Comparison of ENCODE assay signal across 12 cellular contexts in genomic region chr3:101868534-101869464, GRCh38. TPM values are rescaled to one million over a fixed set of nuclear protein-coding genes. Genes with fewer than 3 reads are reported as not detected.
DNase-seq lines count a peak whose midpoint lies in the region; ATAC-seq, FAIRE-seq and TF ChIP-seq lines count a peak whose summit lies in the region.
"Had no signal": no experiment of that assay in that cellular context is flagged by ENCODE, and none has a peak within 500 bp of the region (broad histone marks: within the 10 kb centered on the region; RNA-seq: fewer than 3 reads in every experiment).

No MANE protein-coding gene starts in this region.

- intact Hi-C loops in Caco-2 (cut with micrococcal nuclease; ENCODE audit: unreplicated experiment), result no loop called here
- intact Hi-C loops in endothelial cell of umbilical vein (cut with micrococcal nuclease), result no loop called here

- ATAC-seq in memory B cell (ENCODE audit: low read depth), result peak; percentile 60
- ATAC-seq in GM18505 (IDR thresholded peaks at IDR 0.05; ENCODE audit: unreplicated experiment), result no peak
- ATAC-seq in GM21447 (IDR thresholded peaks at IDR 0.05; ENCODE audit: unreplicated experiment), result no peak
- no peak for ATAC-seq in HG03439 (IDR thresholded peaks at IDR 0.05; ENCODE audit: unreplicated experiment)
- no peak for ATAC-seq in GM21529 (IDR thresholded peaks at IDR 0.05; ENCODE audit: unreplicated experiment)
- ATAC-seq: WTC11 had no signal

- peaks cover 26% of the 10 kb centered on the region for H3K4me1 ChIP-seq in Caco-2
- H3K4me1 ChIP-seq in endothelial cell of umbilical vein (ENCODE audit: control insufficient read depth, extremely low read depth, insufficient read depth, low read length), result peaks cover 21% of the 10 kb centered on the region

- H3K4me2 ChIP-seq in endothelial cell of umbilical vein (ENCODE audit: insufficient read depth, low read length), result peak overlapping the region; percentile 30

- no peaks in the 10 kb centered on the region for H4K20me1 ChIP-seq in endothelial cell of umbilical vein (replicated peaks; ENCODE audit: control insufficient read depth, extremely low read depth, insufficient read depth, low read length)

- H3K27me3 ChIP-seq in Caco-2 (replicated peaks; ENCODE audit: control insufficient read depth, insufficient read depth, low read length) (no peaks in the 10 kb centered on the region), endothelial cell of umbilical vein (ENCODE audit: control insufficient read depth in 2 of 2, insufficient read depth in 2 of 2, low read length in 2 of 2) (no peaks in the 10 kb centered on the region)
- H3K27me3 ChIP-seq: BLaER1 treated with 17β-estradiol and CSF1 and Interleukin-3, amounts not matched to agents 10 nM and 100 nM had no signal

- TF ChIP-seq CTCF in Caco-2 (IDR thresholded peaks at IDR 0.05; ENCODE audit: insufficient read depth in 1 of 2, low read depth in 1 of 2, low read length in 1 of 2, severe bottlenecking in 1 of 2, unreplicated experiment in 1 of 2), result no peak
- TF ChIP-seq CTCF in endothelial cell of umbilical vein (IDR thresholded peaks at IDR 0.05; ENCODE audit: extremely low read depth in 1 of 2, insufficient read depth in 1 of 2, low read depth in 1 of 2, low read length in 2 of 2), result no peak

- FAIRE-seq in endothelial cell of umbilical vein (lab: Jason Lieb, UNC), result peak; percentile 87

- H3K9me3 ChIP-seq in Caco-2 (no peaks in the 10 kb centered on the region), endothelial cell of umbilical vein (replicated peaks; ENCODE audit: control insufficient read depth, insufficient read depth, low read length) (no peaks in the 10 kb centered on the region)

- CTCF ChIA-PET in Caco-2 (lab: Charles Lee) (interaction anchor here (0.6 kb wide), 1 partner anchor 357 kb away, joined by 3 read pairs; no protein-coding TSS in a partner anchor), endothelial cell of umbilical vein (lab: Charles Lee) (interaction anchor here (1.1 to 3.4 kb wide), 4 partner anchors 9 to 360 kb away, joined by 3 to 15 read pairs (median 7); no protein-coding TSS in a partner anchor)

- H3K4me1 Mint-ChIP-seq in Caco-2 (ENCODE audit: low read depth, unreplicated experiment) (peaks cover 10% of the 10 kb centered on the region), memory B cell (peaks cover 16% of the 10 kb centered on the region)

- H3K27ac Mint-ChIP-seq in Caco-2 (ENCODE audit: unreplicated experiment), result no peak overlapping the region
- H3K27ac Mint-ChIP-seq in memory B cell, result no peak overlapping the region
- H3K27ac Mint-ChIP-seq: WTC11 had no signal

- no TSS peak for BruUV-seq in Caco-2 (replicated peaks; lab: Mats Ljungman, UMichigan)
- BruUV-seq in endothelial cell of umbilical vein (replicated peaks; lab: Mats Ljungman, UMichigan), result no TSS peak

- TF ChIP-seq POLR2A in endothelial cell of umbilical vein (IDR thresholded peaks at IDR 0.05; ENCODE audit: low read depth, low read length) (no peak), GM18505 (IDR thresholded peaks at IDR 0.05; ENCODE audit: borderline replicate concordance, extremely low read depth, insufficient read depth, insufficient read length) (no peak)

- no peak overlapping the region for H3K4me3 Mint-ChIP-seq in Caco-2 (ENCODE audit: unreplicated experiment)
- no peak overlapping the region for H3K4me3 Mint-ChIP-seq in memory B cell
- H3K4me3 Mint-ChIP-seq: WTC11 had no signal

- no peak overlapping the region for H3K27ac ChIP-seq in endothelial cell of umbilical vein (ENCODE audit: insufficient read depth, low read depth, low read length)

- dilution Hi-C loops in endothelial cell of umbilical vein (cut with MboI; ENCODE audit: extremely low pct_ligation_motif_present, low sequenced_read_pairs), result loop anchor here (25.0 kb wide), 1 partner anchor 294 kb away; no protein-coding TSS in a partner anchor

- DNase-seq in Caco-2 (peak; percentile 20 to 57), NCI-H2196 (lab: John Stamatoyannopoulos, UW; ENCODE audit: unreplicated experiment) (peak; percentile 36), endothelial cell of umbilical vein (ENCODE audit: low read depth, low spot score) (peak; percentile 78), memory B cell (ENCODE audit: low spot score in 2 of 2) (no peak)
- DNase-seq: activated naive CD4-positive, alpha-beta T cell; Karpas-422 had no signal

- no peaks in the 10 kb centered on the region for H3K79me2 ChIP-seq in endothelial cell of umbilical vein (ENCODE audit: control insufficient read depth, insufficient read depth, low read length)

- H3K36me3 ChIP-seq in Caco-2 (ENCODE audit: control insufficient read depth, insufficient read depth, low read length) (no peaks in the 10 kb centered on the region), endothelial cell of umbilical vein (ENCODE audit: control insufficient read depth in 2 of 2, extremely low read depth in 1 of 2, insufficient read depth in 2 of 2, low read length in 2 of 2) (no peaks in the 10 kb centered on the region)
- H3K36me3 ChIP-seq: BLaER1 treated with 17β-estradiol and CSF1 and Interleukin-3, amounts not matched to agents 10 nM and 100 nM had no signal

- no peak overlapping the region for H2AFZ ChIP-seq in endothelial cell of umbilical vein (ENCODE audit: low read depth, low read length)

- no peaks in the 10 kb centered on the region for H3K27me3 Mint-ChIP-seq in Caco-2 (ENCODE audit: insufficient read depth, unreplicated experiment)
- no peaks in the 10 kb centered on the region for H3K27me3 Mint-ChIP-seq in memory B cell

- H3K9me3 Mint-ChIP-seq in Caco-2 (ENCODE audit: unreplicated experiment) (no peaks in the 10 kb centered on the region), memory B cell (no peaks in the 10 kb centered on the region)
- H3K9me3 Mint-ChIP-seq: WTC11 had no signal

- POLR2A ChIA-PET in Caco-2 (lab: Charles Lee) (no interaction called here), endothelial cell of umbilical vein (lab: Charles Lee) (interaction anchor here (0.9 kb wide), 1 partner anchor 19 kb away, joined by 5 read pairs; the partner anchor contains the start of gene NFKBIZ)

- H3K4me3 ChIP-seq in Caco-2 (ENCODE audit: low read depth, low read length) (no peak overlapping the region), endothelial cell of umbilical vein (replicated peaks in 1 of 3; ENCODE audit: insufficient read depth in 1 of 3, low read depth in 1 of 3, low read length in 3 of 3) (no peak overlapping the region)
- H3K4me3 ChIP-seq: BLaER1 treated with 17β-estradiol and CSF1 and Interleukin-3, amounts not matched to agents 10 nM and 100 nM had no signal

- H3K36me3 Mint-ChIP-seq in Caco-2 (ENCODE audit: insufficient read depth, unreplicated experiment), result no peaks in the 10 kb centered on the region
- H3K36me3 Mint-ChIP-seq in memory B cell, result no peaks in the 10 kb centered on the region
- H3K36me3 Mint-ChIP-seq: WTC11 had no signal

- H3K9me1 ChIP-seq in endothelial cell of umbilical vein (replicated peaks; ENCODE audit: control insufficient read depth, extremely low read depth, insufficient read depth, low read length), result no peaks in the 10 kb centered on the region

- H3K9ac ChIP-seq in endothelial cell of umbilical vein (replicated peaks; ENCODE audit: extremely low read depth, insufficient read depth, low read length), result no peak overlapping the region
- H3K9ac ChIP-seq: BLaER1 treated with 17β-estradiol and CSF1 and Interleukin-3, amounts not matched to agents 10 nM and 100 nM had no signal

TF ChIP-seq in endothelial cell of umbilical vein, 7 proteins besides CTCF, POLR2A, EP300 and RAD21:
- TF ChIP-seq POLR2AphosphoS5 (IDR thresholded peaks at IDR 0.05; ENCODE audit: insufficient read depth, low read depth, low read length) (peak; percentile 50), JUN (IDR thresholded peaks at IDR 0.05; ENCODE audit: borderline replicate concordance, insufficient read depth, insufficient read length, low read depth) (no peak), GATA2 (IDR thresholded peaks at IDR 0.05; ENCODE audit: insufficient read depth, insufficient read length, low read depth, low read length) (peak; percentile 57)
TF ChIP-seq in endothelial cell of umbilical vein: peak in this region for 2.

RNA-seq across cellular contexts. Expression of gene NFKBIZ, which starts 19.5 kb away (rescaled TPM):
- 20.2 and 24.5 TPM in 2 replicates for total RNA-seq in Caco-2 (2022)
- 27.4 and 28.9 TPM in 2 replicates for total RNA-seq in endothelial cell of umbilical vein
- 16.7 and 17.5 TPM in 2 replicates for polyA plus RNA-seq in endothelial cell of umbilical vein
- 10.3 and 20.3 TPM in 2 replicates for polyA plus RNA-seq in endothelial cell of umbilical vein (2011; cell fraction: cytosol; rRNA removed)
- polyA plus RNA-seq in endothelial cell of umbilical vein (2011; cell fraction: nucleus; rRNA removed), result 182 and 220 TPM in 2 replicates
- 9.2 and 13.5 TPM in 2 replicates for polyA plus RNA-seq in endothelial cell of umbilical vein (2012)
- polyA minus RNA-seq in endothelial cell of umbilical vein, result 87.4 and 102 TPM in 2 replicates
- polyA minus RNA-seq in endothelial cell of umbilical vein (2011; cell fraction: cytosol; rRNA and poly(A)+ RNA removed), result 14.0 TPM
- polyA minus RNA-seq in endothelial cell of umbilical vein (2011; cell fraction: nucleus; rRNA and poly(A)+ RNA removed), result 237 and 251 TPM in 2 replicates

Comparison
In these comparisons a context has a peak if more than half of its experiments do, and no peak if none do; other contexts are left out.
1. DNase-seq: peak in Caco-2 (2 of 2), NCI-H2196 (single experiment) and endothelial cell of umbilical vein (single experiment); none in memory B cell (0 of 2).